ENCODE assay signal across 11 cellular contexts in the genomic region with DNA sequence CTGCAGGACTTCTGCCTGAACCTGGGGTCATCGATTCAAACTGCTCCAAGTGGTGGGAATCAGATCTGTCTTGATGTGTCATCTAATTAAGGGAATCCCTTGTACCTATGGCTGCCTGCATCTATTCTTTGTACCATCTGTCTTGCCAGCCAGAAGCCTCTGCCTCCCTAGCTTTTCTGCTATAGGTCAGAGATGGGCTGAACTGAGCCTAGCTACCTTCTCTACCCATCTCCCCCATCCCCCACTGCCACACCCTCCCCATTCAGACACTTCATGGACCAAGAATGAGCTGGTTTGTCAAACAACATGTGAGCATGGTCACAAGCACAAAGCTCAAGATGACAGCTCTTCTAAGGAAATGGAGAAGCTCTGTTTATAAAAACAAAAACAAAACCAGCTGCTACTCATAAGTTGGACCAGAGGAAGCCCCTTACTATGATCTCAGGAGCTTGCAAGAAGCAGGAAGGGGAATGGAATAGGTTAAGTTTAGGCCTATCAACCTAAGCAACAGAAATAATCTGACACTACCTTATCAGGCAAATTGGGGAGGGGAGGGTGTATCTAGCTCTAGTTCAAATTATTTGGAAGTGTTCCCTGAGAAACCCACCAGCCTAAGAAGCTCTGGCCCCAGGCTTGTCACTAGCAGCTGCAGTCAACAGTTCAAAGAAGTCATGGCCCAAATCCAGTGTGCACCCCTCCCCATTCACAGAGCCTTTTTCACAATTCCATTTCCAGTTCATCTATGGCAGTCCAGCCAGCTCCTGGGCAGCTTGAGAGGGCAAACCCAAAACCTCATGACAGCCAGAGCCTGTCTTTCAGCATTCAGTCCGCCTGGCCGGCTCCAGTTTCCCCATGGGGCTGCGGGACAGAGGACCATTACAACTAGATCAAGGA. TPM values are rescaled to one million over a fixed set of nuclear protein-coding genes. Genes with fewer than 3 reads are reported as not detected.
A peak's percentile ranks its signal among the peaks of the same experiment; 100 is the strongest.
DNase-seq lines count a peak whose midpoint lies in the region; ATAC-seq and TF ChIP-seq lines count a peak whose summit lies in the region.
"Had no signal": no experiment of that assay in that cellular context is flagged by ENCODE, and none has a peak within 500 bp of the region (broad histone marks: within the 10 kb centered on the region; RNA-seq: fewer than 3 reads in every experiment).

No MANE protein-coding gene starts in this region.

- H3K4me1 Mint-ChIP-seq in activated naive CD4-positive, alpha-beta T cell treated with anti-CD3 and anti-CD28 coated beads, Interleukin-2, amount 50 U/mL, for 24 hours = peaks cover 51% of the 10 kb centered on the region
- peaks cover 49% of the 10 kb centered on the region for H3K4me1 Mint-ChIP-seq in endothelial cell (ENCODE audit: unreplicated experiment)
- peaks cover 28% of the 10 kb centered on the region for H3K4me1 Mint-ChIP-seq in stimulated activated effector memory CD8-positive, alpha-beta T cell treated with anti-CD3 and anti-CD28 coated beads, Interleukin-12 subunit alpha, Interleukin-12 subunit beta, amount 100 ng/mL, for 72 hours

- no peaks in the 10 kb centered on the region for H3K27me3 Mint-ChIP-seq in activated naive CD4-positive, alpha-beta T cell treated with anti-CD3 and anti-CD28 coated beads, Interleukin-2, amount 50 U/mL, for 24 hours
- H3K27me3 Mint-ChIP-seq in endothelial cell (ENCODE audit: unreplicated experiment) = peaks cover 11% of the 10 kb centered on the region
- H3K27me3 Mint-ChIP-seq: stimulated activated naive CD8-positive, alpha-beta T cell treated with anti-CD3 and anti-CD28 coated beads, Interleukin-15, amount 100 ng/mL, for 72 hours had no signal

- peak overlapping the region; percentile 68 for H3K27ac Mint-ChIP-seq in activated naive CD4-positive, alpha-beta T cell treated with anti-CD3 and anti-CD28 coated beads, Interleukin-2, amount 50 U/mL, for 24 hours
- peak overlapping the region; percentile 64 for H3K27ac Mint-ChIP-seq in endothelial cell (ENCODE audit: unreplicated experiment)
- peak overlapping the region; percentile 70 for H3K27ac Mint-ChIP-seq in stimulated activated effector memory CD8-positive, alpha-beta T cell treated with anti-CD3 and anti-CD28 coated beads, Interleukin-12 subunit alpha, Interleukin-12 subunit beta, amount 100 ng/mL, for 72 hours

- TF ChIP-seq CTCF in endothelial cell (IDR thresholded peaks at IDR 0.05; ENCODE audit: unreplicated experiment) = no peak

- no peak for ATAC-seq in stimulated activated effector memory CD8-positive, alpha-beta T cell treated with anti-CD3 and anti-CD28 coated beads, Interleukin-12 subunit alpha, Interleukin-12 subunit beta, amount 100 ng/mL, for 72 hours
- no peak for ATAC-seq in HG03097 (IDR thresholded peaks at IDR 0.05; ENCODE audit: low FRiP score, unreplicated experiment)
- ATAC-seq in HG02852 (IDR thresholded peaks at IDR 0.05; ENCODE audit: unreplicated experiment) = no peak

- no peak for DNase-seq in activated naive CD4-positive, alpha-beta T cell treated with anti-CD3 and anti-CD28 coated beads, Interleukin-2, amount 50 U/mL, for 16 hours
- DNase-seq in SK-MEL-5 (ENCODE audit: low read depth, low spot score) = peak; percentile 28
- DNase-seq in endothelial cell (ENCODE audit: low spot score) = no peak
- DNase-seq in stimulated activated effector memory CD8-positive, alpha-beta T cell treated with anti-CD3 and anti-CD28 coated beads, Interleukin-12 subunit alpha, Interleukin-12 subunit beta, amount 100 ng/mL, for 72 hours (ENCODE audit: low spot score in 2 of 2) = no peak
- no peak for DNase-seq in NCI-H1436 treated with DMSO at 0.1 percent for 48 hours (lab: John Stamatoyannopoulos, UW)
- DNase-seq: activated CD4-positive, CD25-positive, alpha-beta regulatory T cell treated with anti-CD3 and anti-CD28 coated beads, Interleukin-2, amount 50 U/mL, for 72 hours; NCI-H2171 treated with DMSO at 0.1 percent for 48 hours; stimulated activated naive CD8-positive, alpha-beta T cell treated with anti-CD3 and anti-CD28 coated beads, Interleukin-15, amount 100 ng/mL, for 72 hours had no signal

- no peaks in the 10 kb centered on the region for H3K9me3 Mint-ChIP-seq in activated naive CD4-positive, alpha-beta T cell treated with anti-CD3 and anti-CD28 coated beads, Interleukin-2, amount 50 U/mL, for 24 hours
- H3K9me3 Mint-ChIP-seq in endothelial cell (ENCODE audit: unreplicated experiment) = no peaks in the 10 kb centered on the region
- no peaks in the 10 kb centered on the region for H3K9me3 Mint-ChIP-seq in stimulated activated effector memory CD8-positive, alpha-beta T cell treated with anti-CD3 and anti-CD28 coated beads, Interleukin-12 subunit alpha, Interleukin-12 subunit beta, amount 100 ng/mL, for 72 hours
- H3K9me3 Mint-ChIP-seq: stimulated activated naive CD8-positive, alpha-beta T cell treated with anti-CD3 and anti-CD28 coated beads, Interleukin-15, amount 100 ng/mL, for 72 hours had no signal

- H3K36me3 Mint-ChIP-seq in activated naive CD4-positive, alpha-beta T cell treated with anti-CD3 and anti-CD28 coated beads, Interleukin-2, amount 50 U/mL, for 24 hours = peaks cover 10% of the 10 kb centered on the region
- peaks cover 32% of the 10 kb centered on the region for H3K36me3 Mint-ChIP-seq in endothelial cell (ENCODE audit: low read depth, unreplicated experiment)
- H3K36me3 Mint-ChIP-seq in stimulated activated effector memory CD8-positive, alpha-beta T cell treated with anti-CD3 and anti-CD28 coated beads, Interleukin-12 subunit alpha, Interleukin-12 subunit beta, amount 100 ng/mL, for 72 hours = peaks cover 76% of the 10 kb centered on the region

- in situ Hi-C loops in SK-MEL-5 (cut with HindIII; ENCODE audit: low pct_unique_long_range_greater_than_20kb, low sequenced_read_pairs) = no loop called here

- H3K4me3 Mint-ChIP-seq in activated naive CD4-positive, alpha-beta T cell treated with anti-CD3 and anti-CD28 coated beads, Interleukin-2, amount 50 U/mL, for 24 hours = no peak overlapping the region
- peak overlapping the region; percentile 63 for H3K4me3 Mint-ChIP-seq in endothelial cell (ENCODE audit: unreplicated experiment)
- H3K4me3 Mint-ChIP-seq in stimulated activated effector memory CD8-positive, alpha-beta T cell treated with anti-CD3 and anti-CD28 coated beads, Interleukin-12 subunit alpha, Interleukin-12 subunit beta, amount 100 ng/mL, for 72 hours = no peak overlapping the region
- H3K4me3 Mint-ChIP-seq: stimulated activated naive CD8-positive, alpha-beta T cell treated with anti-CD3 and anti-CD28 coated beads, Interleukin-15, amount 100 ng/mL, for 72 hours had no signal

RNA-seq across cellular contexts. Expression of gene SKP1, which starts 29.9 kb away (rescaled TPM):
- 311 and 315 TPM in 2 replicates for total RNA-seq in SK-MEL-5 (2014; rRNA removed; shearing (Covaris generic))
- 534 and 551 TPM in 2 replicates for polyA plus RNA-seq in SK-MEL-5 (2015; cell fraction: cytosol; rRNA removed)
- polyA plus RNA-seq in SK-MEL-5 (2015; cell fraction: nucleus; rRNA removed) = 203 and 244 TPM in 2 replicates
- total RNA-seq in endothelial cell (ENCODE audit: unreplicated experiment) = 471 TPM

RNA-seq across cellular contexts. Expression of gene TCF7, which starts 32.4 kb away (rescaled TPM):
- total RNA-seq in SK-MEL-5 (2014; rRNA removed; shearing (Covaris generic)) = 3.1 and 4.7 TPM in 2 replicates
- 21.5 and 25.9 TPM in 2 replicates for polyA plus RNA-seq in SK-MEL-5 (2015; cell fraction: cytosol; rRNA removed)
- polyA plus RNA-seq in SK-MEL-5 (2015; cell fraction: nucleus; rRNA removed) = 5.0 and 8.1 TPM in 2 replicates
- total RNA-seq in endothelial cell (ENCODE audit: unreplicated experiment) = 9.5 TPM
